ENCODE assay signal across 8 cellular contexts in the genomic region with DNA sequence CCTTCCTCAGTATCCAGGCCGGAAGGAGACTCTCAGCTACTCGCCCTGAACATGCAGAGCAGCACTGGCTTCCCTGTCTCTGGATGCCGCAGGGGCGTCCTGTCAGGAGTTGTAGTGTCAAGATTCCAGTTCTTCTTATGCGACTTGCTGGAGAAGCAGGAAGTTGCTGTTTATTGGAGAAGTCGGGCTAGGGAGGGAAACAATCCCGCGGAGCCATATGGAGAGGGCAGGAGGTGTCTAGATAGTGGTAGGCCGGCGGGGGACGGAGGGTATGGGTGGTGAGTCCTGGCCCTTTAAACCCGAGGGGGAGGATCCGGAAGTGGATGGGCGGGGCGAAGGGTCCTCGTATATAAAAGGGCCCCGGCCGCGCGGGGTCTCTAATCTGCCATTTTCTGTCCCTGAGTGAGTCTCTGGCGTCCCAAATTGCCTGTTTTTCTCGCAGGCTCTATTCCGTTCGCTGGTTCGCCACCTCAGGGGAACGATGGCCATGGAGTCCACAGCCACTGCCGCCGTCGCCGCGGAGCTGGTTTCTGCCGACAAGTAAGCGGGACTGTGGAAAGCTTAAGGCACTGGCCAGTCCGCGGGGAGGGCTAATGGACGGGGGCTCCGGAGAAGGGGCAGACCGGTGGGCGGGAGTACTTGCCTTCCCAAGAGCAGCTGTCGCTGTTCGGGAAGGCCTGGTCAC. TPM values are rescaled to one million over a fixed set of nuclear protein-coding genes. Genes with fewer than 3 reads are reported as not detected.
DNase-seq lines count a peak whose midpoint lies in the region; ATAC-seq, FAIRE-seq and TF ChIP-seq lines count a peak whose summit lies in the region.

A gene with protein sequence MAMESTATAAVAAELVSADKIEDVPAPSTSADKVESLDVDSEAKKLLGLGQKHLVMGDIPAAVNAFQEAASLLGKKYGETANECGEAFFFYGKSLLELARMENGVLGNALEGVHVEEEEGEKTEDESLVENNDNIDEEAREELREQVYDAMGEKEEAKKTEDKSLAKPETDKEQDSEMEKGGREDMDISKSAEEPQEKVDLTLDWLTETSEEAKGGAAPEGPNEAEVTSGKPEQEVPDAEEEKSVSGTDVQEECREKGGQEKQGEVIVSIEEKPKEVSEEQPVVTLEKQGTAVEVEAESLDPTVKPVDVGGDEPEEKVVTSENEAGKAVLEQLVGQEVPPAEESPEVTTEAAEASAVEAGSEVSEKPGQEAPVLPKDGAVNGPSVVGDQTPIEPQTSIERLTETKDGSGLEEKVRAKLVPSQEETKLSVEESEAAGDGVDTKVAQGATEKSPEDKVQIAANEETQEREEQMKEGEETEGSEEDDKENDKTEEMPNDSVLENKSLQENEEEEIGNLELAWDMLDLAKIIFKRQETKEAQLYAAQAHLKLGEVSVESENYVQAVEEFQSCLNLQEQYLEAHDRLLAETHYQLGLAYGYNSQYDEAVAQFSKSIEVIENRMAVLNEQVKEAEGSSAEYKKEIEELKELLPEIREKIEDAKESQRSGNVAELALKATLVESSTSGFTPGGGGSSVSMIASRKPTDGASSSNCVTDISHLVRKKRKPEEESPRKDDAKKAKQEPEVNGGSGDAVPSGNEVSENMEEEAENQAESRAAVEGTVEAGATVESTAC (plus strand): TSS at position 376 of the 685 bp plus-strand sequence. CDS start 106 bp downstream, at position 482.

- H3K9me3 ChIP-seq in keratinocyte (ENCODE audit: control insufficient read depth, low read depth, low read length) = no peaks in the 10 kb centered on the region

- peak within 1 kb of the TSS; percentile 92 for H3K4me2 ChIP-seq in keratinocyte (ENCODE audit: control insufficient read depth, extremely low read depth, insufficient read depth, low read depth, low read length)

- H3K79me2 ChIP-seq in keratinocyte (ENCODE audit: control insufficient read depth, insufficient read depth, low read length) = peaks cover 44% of the 10 kb centered on the region

- H4K20me1 ChIP-seq in keratinocyte (ENCODE audit: control insufficient read depth, extremely low read depth, insufficient read depth, low read length) = peaks cover 11% of the 10 kb centered on the region

- H3K4me3 ChIP-seq in keratinocyte (ENCODE audit: control insufficient read depth in 2 of 3, extremely low read depth in 1 of 3, insufficient read depth in 2 of 3, low read depth in 1 of 3, low read length in 3 of 3) = peak within 1 kb of the TSS; percentile 66 to 98 (median 79)

- H3K27ac ChIP-seq in caudate nucleus (ENCODE audit: low read depth, low read length) (peak within 1 kb of the TSS; percentile 69), keratinocyte (ENCODE audit: control insufficient read depth, insufficient read depth, low read length) (peak within 1 kb of the TSS; percentile 92)

- no peaks in the 10 kb centered on the region for H3K9me1 ChIP-seq in keratinocyte (ENCODE audit: control insufficient read depth, extremely low read depth, insufficient read depth, low read length)

- TF ChIP-seq CTCF in keratinocyte (optimal IDR thresholded peaks at IDR 0.05 in 1 of 3, IDR thresholded peaks at IDR 0.05 in 1 of 3, conservative IDR thresholded peaks at IDR 0.05 in 1 of 3; ENCODE audit: extremely low read depth in 1 of 3, insufficient read depth in 2 of 3, low read length in 3 of 3) = peak in 1 of 3 experiments; percentile 10

- peak within 1 kb of the TSS; percentile 97 for H3K9ac ChIP-seq in keratinocyte (ENCODE audit: control insufficient read depth, extremely low read depth, insufficient read depth, low read length)

- H3K27me3 ChIP-seq in keratinocyte (ENCODE audit: control insufficient read depth, extremely low read depth, insufficient read depth, low read length) = no peaks in the 10 kb centered on the region

- H3K36me3 ChIP-seq in keratinocyte (ENCODE audit: control insufficient read depth in 2 of 2, extremely low read depth in 1 of 2, insufficient read depth in 2 of 2, low read length in 2 of 2) = peaks cover 0 to 6% of the 10 kb centered on the region in 2 experiments

- peaks cover 11% of the 10 kb centered on the region for H3K4me1 ChIP-seq in keratinocyte (ENCODE audit: control insufficient read depth, extremely low read depth, insufficient read depth, low read length)

- peak within 1 kb of the TSS; percentile 92 for H2AFZ ChIP-seq in keratinocyte (ENCODE audit: control insufficient read depth, low read length)

- DNase-seq in AML-193 (lab: John Stamatoyannopoulos, UW) (peak; percentile 35 to 70), NCI-H345 (lab: John Stamatoyannopoulos, UW) (peak; percentile 91), caudate nucleus (lab: John Stamatoyannopoulos, UW) (peak; percentile 37 to 95 (median 85)), keratinocyte (ENCODE audit: low read depth, low spot score) (no peak)
- peak; percentile 88 for DNase-seq in activated CD4-positive, CD25-positive, alpha-beta regulatory T cell treated with anti-CD3 and anti-CD28 coated beads, Interleukin-2, amount 50 U/mL, for 16 hours (ENCODE audit: low read depth, low spot score)
- peak; percentile 83 to 98 (median 91) for DNase-seq in stimulated activated CD4-positive, alpha-beta T cell treated with anti-CD3 and anti-CD28 coated beads, Interleukin-12 subunit alpha, Interleukin-12 subunit beta, amount 100 ng/mL, for 48 hours (ENCODE audit: low read depth in 2 of 3, low spot score in 1 of 3)

- dilution Hi-C loops in keratinocyte (cut with MboI; ENCODE audit: extremely low pct_ligation_motif_present, low sequenced_read_pairs) = no loop called here

- no peak for FAIRE-seq in keratinocyte (lab: Jason Lieb, UNC)

- ATAC-seq in GM19025 (IDR thresholded peaks at IDR 0.05; ENCODE audit: low read depth, unreplicated experiment) (peak; percentile 32), HG03196 (IDR thresholded peaks at IDR 0.05; ENCODE audit: unreplicated experiment) (peak; percentile 59)

RNA-seq across cellular contexts. Expression of the gene that starts here (rescaled TPM):
- 19.9 to 61.7 TPM (median 60.1 TPM) in 3 replicates for polyA plus RNA-seq in keratinocyte
- 39.9 TPM for polyA plus RNA-seq in keratinocyte (2011; ENCODE audit: low read depth)
- 23.0 and 23.6 TPM in 2 replicates for polyA plus RNA-seq in keratinocyte (2011; cell fraction: cytosol; rRNA removed)
- 63.5 and 65.5 TPM in 2 replicates for polyA plus RNA-seq in keratinocyte (2011; cell fraction: nucleus; rRNA removed)
- polyA plus RNA-seq in keratinocyte (2012; ENCODE audit: low replicate concordance) = 19.2 and 64.9 TPM in 2 replicates
- polyA minus RNA-seq in keratinocyte = 17.4 to 32.0 TPM (median 19.8 TPM) in 3 replicates
- polyA minus RNA-seq in keratinocyte (2011; cell fraction: cytosol; rRNA and poly(A)+ RNA removed) = 25.9 TPM
- polyA minus RNA-seq in keratinocyte (2011; cell fraction: nucleus; rRNA and poly(A)+ RNA removed) = 20.6 and 30.4 TPM in 2 replicates
